Comparison of ENCODE assay signal across 8 cellular contexts in genomic region chr19:2962018-2962670, GRCh38. TPM values are rescaled to one million over a fixed set of nuclear protein-coding genes. Genes with fewer than 3 reads are reported as not detected.
A peak's percentile ranks its signal among the peaks of the same experiment; 100 is the strongest.
DNase-seq lines count a peak whose midpoint lies in the region; ATAC-seq and TF ChIP-seq lines count a peak whose summit lies in the region.

No MANE protein-coding gene starts in this region.

- no peaks in the 10 kb centered on the region for H3K36me3 ChIP-seq in GM06990 (ENCODE audit: control insufficient read depth, insufficient read depth, low read length)
- H3K36me3 ChIP-seq in gastrocnemius medialis, result no peaks in the 10 kb centered on the region

- H3K27ac ChIP-seq in right cardiac atrium (ENCODE audit: low read length) (no peak overlapping the region), gastrocnemius medialis (no peak overlapping the region)

- in situ Hi-C loops in gastrocnemius medialis (cut with MboI; ENCODE audit: low sequenced_read_pairs in 4 of 4), result loop anchor here in 2 of 4 donors (5.0 to 25.0 kb wide), 5 partner anchors 100 to 200 kb away; partner anchors contain the start of genes GNA11 (in 1 of the 2) and TLE5 (in 1 of the 2)

- H3K27me3 ChIP-seq in GM06990 (replicated peaks; ENCODE audit: control insufficient read depth, insufficient read depth, low read length), result no peaks in the 10 kb centered on the region
- H3K27me3 ChIP-seq in right cardiac atrium (ENCODE audit: control insufficient read depth, insufficient read depth), result no peaks in the 10 kb centered on the region
- H3K27me3 ChIP-seq in gastrocnemius medialis, result no peaks in the 10 kb centered on the region

- TF ChIP-seq CTCF in GM06990 (IDR thresholded peaks at IDR 0.05; ENCODE audit: insufficient read depth, low read length, poor library complexity, severe bottlenecking) (peak; percentile 57), gastrocnemius medialis (IDR thresholded peaks at IDR 0.05 in 4 of 5, conservative IDR thresholded peaks at IDR 0.05 in 1 of 5) (peak; percentile 55 to 88 (median 75))

- peak; percentile 76 to 85 for ATAC-seq in right cardiac atrium
- peak; percentile 81 to 91 for ATAC-seq in gastrocnemius medialis
- no peak for ATAC-seq in GM21447 (IDR thresholded peaks at IDR 0.05; ENCODE audit: unreplicated experiment)

- H3K4me3 ChIP-seq in GM06990 (replicated peaks; ENCODE audit: low read depth, low read length) (peak overlapping the region; percentile 44), right cardiac atrium (ENCODE audit: low read length) (no peak overlapping the region), gastrocnemius medialis (peak overlapping the region in 1 of 4 donors; percentile 31)

- DNase-seq in GM06990 (ENCODE audit: extremely low read depth, insufficient read length) (peak; percentile 48), NAMALWA (ENCODE audit: low spot score) (peak; percentile 88), SIG-M5 (lab: John Stamatoyannopoulos, UW) (peak; percentile 33), astrocyte of the hippocampus (ENCODE audit: low read depth, low spot score) (peak; percentile 92), right cardiac atrium (no peak), gastrocnemius medialis (peak in 1 of 2 donors; percentile 27), GOT3 (lab: John Stamatoyannopoulos, UW) (no peak)

- H3K9me3 ChIP-seq in right cardiac atrium (ENCODE audit: control insufficient read depth, low read length), result no peaks in the 10 kb centered on the region
- H3K9me3 ChIP-seq in gastrocnemius medialis, result no peaks in the 10 kb centered on the region

- TF ChIP-seq POLR2A in gastrocnemius medialis (IDR thresholded peaks at IDR 0.05), result no peak

- intact Hi-C loops in right cardiac atrium (cut with DNase I) (loop anchor here in 3 of 4 donors (5.0 to 10.0 kb wide), 3 partner anchors 143 to 200 kb away; no protein-coding TSS in a partner anchor), gastrocnemius medialis (cut with DNase I; ENCODE audit: low total_unique reads) (loop anchor here (2.0 kb wide), 2 partner anchors 143 to 201 kb away; no protein-coding TSS in a partner anchor)

- 34% methylated on average over 17 of the region's 17 CpGs for WGBS in right cardiac atrium

- H3K4me1 ChIP-seq in right cardiac atrium (ENCODE audit: control insufficient read depth, insufficient read depth, low read length) (no peaks in the 10 kb centered on the region), gastrocnemius medialis (no peaks in the 10 kb centered on the region)

RNA-seq across cellular contexts. Expression of gene TLE6, which starts 15.2 kb away (rescaled TPM):
- 1 to 10 TPM in 2 of 4 donors, under 1 TPM in 2; 0.28 to 2.2 (median 1.2) TPM for total RNA-seq in right cardiac atrium
- polyA plus RNA-seq in right cardiac atrium, result 2.1 TPM
- total RNA-seq in gastrocnemius medialis, result 1 to 10 TPM in 1 of 4 donors, under 1 TPM in 1, not detected in 2; 0.62 to 1.2 TPM

RNA-seq across cellular contexts. Expression of gene ZNF77, which starts 17.4 kb away (rescaled TPM):
- 1 to 10 TPM; 2.1 to 4.0 (median 2.9) TPM for total RNA-seq in right cardiac atrium
- 2.1 TPM for polyA plus RNA-seq in right cardiac atrium
- 1 to 10 TPM; 1.3 to 4.7 (median 1.5) TPM for total RNA-seq in gastrocnemius medialis

Comparison
In these comparisons a context has a peak if more than half of its experiments do, and no peak if none do; other contexts are left out.
1. DNase-seq: peak in GM06990 (single experiment), NAMALWA (single experiment), SIG-M5 (single experiment) and astrocyte of the hippocampus (single experiment); none in right cardiac atrium (0 of 3) and GOT3 (single experiment).